8 cellular contexts compared by ENCODE assay signal in genomic region chr20:3174442-3175263, GRCh38. TPM values are rescaled to one million over a fixed set of nuclear protein-coding genes. Genes with fewer than 3 reads are reported as not detected.
DNase-seq lines count a peak whose midpoint lies in the region; ATAC-seq and TF ChIP-seq lines count a peak whose summit lies in the region.

No MANE protein-coding gene starts in this region.

- WGBS in esophagus squamous epithelium, 2 donors: 20 to 21% methylated on average over 13 of the region's 13 CpGs
- 21 to 37% (median 32%) methylated on average over 13 of the region's 13 CpGs for WGBS in psoas muscle, 3 donors

- H3K36me3 ChIP-seq in SJCRH30 (no peaks in the 10 kb centered on the region), esophagus squamous epithelium (no peaks in the 10 kb centered on the region), psoas muscle (ENCODE audit: insufficient read depth in 1 of 2, low read depth in 1 of 2) (peaks cover 0 to 3% of the 10 kb centered on the region in 2 donors)

- DNase-seq in HCEC 1CT (peak; percentile 27), SJCRH30 (peak in 1 of 2 experiments; percentile 46), esophagus squamous epithelium (lab: John Stamatoyannopoulos, UW) (no peak), psoas muscle (no peak), NCI-H1417 treated with DMSO at 0.1 percent for 48 hours (lab: John Stamatoyannopoulos, UW) (no peak), NCI-H187 (lab: John Stamatoyannopoulos, UW) (no peak)
- no peak for DNase-seq in activated CD4-positive, alpha-beta T cell treated with anti-CD3 and anti-CD28 coated beads, Interleukin-2, amount 50 U/mL, for 48 hours

- no peak for TF ChIP-seq POLR2A in esophagus squamous epithelium (IDR thresholded peaks at IDR 0.05)

- peak in 1 of 4 donors; percentile 48 for ATAC-seq in psoas muscle
- no peak for ATAC-seq in GM18870 (IDR thresholded peaks at IDR 0.05; ENCODE audit: unreplicated experiment)

- H3K9me3 ChIP-seq in SJCRH30 (replicated peaks) (no peaks in the 10 kb centered on the region), esophagus squamous epithelium (no peaks in the 10 kb centered on the region), psoas muscle (no peaks in the 10 kb centered on the region)

- H3K4me1 ChIP-seq in SJCRH30 (peaks cover 8% of the 10 kb centered on the region), esophagus squamous epithelium (peaks cover 6 to 30% (median 8%) of the 10 kb centered on the region in 3 donors), psoas muscle (peaks cover 17% of the 10 kb centered on the region)

- peak overlapping the region; percentile 89 for H3K4me3 ChIP-seq in SJCRH30
- H3K4me3 ChIP-seq in esophagus squamous epithelium: peak overlapping the region; percentile 74 to 92 (median 88)
- H3K4me3 ChIP-seq in psoas muscle: peak overlapping the region; percentile 81

- intact Hi-C loops in esophagus squamous epithelium (cut with DNase I) (no loop called here), psoas muscle (cut with DNase I) (no loop called here)

- H3K27ac ChIP-seq in SJCRH30: no peak overlapping the region
- H3K27ac ChIP-seq in esophagus squamous epithelium: peak overlapping the region; percentile 79 to 88 (median 80)
- H3K27ac ChIP-seq in psoas muscle: peak overlapping the region; percentile 79

- TF ChIP-seq CTCF in esophagus squamous epithelium (IDR thresholded peaks at IDR 0.05) (no peak), psoas muscle (IDR thresholded peaks at IDR 0.05) (no peak)

- H3K27me3 ChIP-seq in SJCRH30 (no peaks in the 10 kb centered on the region), esophagus squamous epithelium (peaks cover 0 to 39% (median 0%) of the 10 kb centered on the region in 4 donors), psoas muscle (ENCODE audit: insufficient read depth in 3 of 3, low read length in 2 of 3) (no peaks in the 10 kb centered on the region)

RNA-seq across cellular contexts. Expression of gene LZTS3, which starts 1.3 kb away (rescaled TPM):
- total RNA-seq in SJCRH30 (2014; rRNA removed; shearing (Covaris generic)): 3.2 and 3.4 TPM in 2 replicates
- total RNA-seq in esophagus squamous epithelium: 1 to 10 TPM; 1.1 to 6.3 (median 4.4) TPM
- total RNA-seq in psoas muscle: 10 to 100 TPM in 1 of 4 donors, 1 to 10 TPM in 3; 5.8 to 10.5 (median 7.5) TPM
- 10 to 100 TPM in 1 of 3 donors, 1 to 10 TPM in 2; 4.1 to 13.7 (median 8.0) TPM for polyA plus RNA-seq in psoas muscle

RNA-seq across cellular contexts. Expression of gene FASTKD5, which starts 15.0 kb away (rescaled TPM):
- 20.2 and 21.0 TPM in 2 replicates for total RNA-seq in SJCRH30 (2014; rRNA removed; shearing (Covaris generic))
- 10 to 100 TPM; 13.4 to 19.8 (median 16.5) TPM for total RNA-seq in esophagus squamous epithelium
- 10 to 100 TPM; 22.4 to 45.9 (median 26.4) TPM for total RNA-seq in psoas muscle
- 10 to 100 TPM; 30.9 to 91.1 (median 35.5) TPM for polyA plus RNA-seq in psoas muscle

RNA-seq across cellular contexts. Expression of gene UBOX5, which starts 15.0 kb away (rescaled TPM):
- 5.2 and 5.8 TPM in 2 replicates for total RNA-seq in SJCRH30 (2014; rRNA removed; shearing (Covaris generic))
- total RNA-seq in esophagus squamous epithelium: 1 to 10 TPM; 3.0 to 5.1 (median 3.5) TPM
- 10 to 100 TPM in 1 of 4 donors, 1 to 10 TPM in 3; 6.1 to 10.8 (median 8.3) TPM for total RNA-seq in psoas muscle
- polyA plus RNA-seq in psoas muscle: 1 to 10 TPM; 4.0 to 7.9 (median 5.6) TPM

RNA-seq across cellular contexts. Expression of gene DDRGK1, which starts 29.8 kb away (rescaled TPM):
- 15.5 and 16.4 TPM in 2 replicates for total RNA-seq in SJCRH30 (2014; rRNA removed; shearing (Covaris generic))
- total RNA-seq in esophagus squamous epithelium (10 to 100 TPM; 59.2 to 71.7 (median 66.4) TPM), psoas muscle (10 to 100 TPM; 36.6 to 49.7 (median 42.3) TPM)
- polyA plus RNA-seq in psoas muscle: 10 to 100 TPM; 58.3 to 82.2 (median 71.7) TPM

RNA-seq across cellular contexts. Expression of gene ITPA, which starts 34.6 kb away (rescaled TPM):
- 46.4 and 46.5 TPM in 2 replicates for total RNA-seq in SJCRH30 (2014; rRNA removed; shearing (Covaris generic))
- total RNA-seq in esophagus squamous epithelium (10 to 100 TPM; 47.1 to 54.5 (median 48.7) TPM), psoas muscle (10 to 100 TPM; 19.6 to 26.0 (median 23.9) TPM)
- polyA plus RNA-seq in psoas muscle: 10 to 100 TPM; 28.4 to 83.9 (median 41.0) TPM
